1 cellular context compared by ENCODE assay signal in genomic region chr12:23504043-23504442, GRCh38.
TF ChIP-seq lines count a peak whose summit lies in the region.

No MANE protein-coding gene starts in this region.

TF ChIP-seq in GM23338, 12 proteins besides CTCF, POLR2A, EP300 and RAD21 (continued from another document):
- no peak for TF ChIP-seq REST (IDR thresholded peaks at IDR 0.05; ENCODE audit: unreplicated experiment)
- no peak for TF ChIP-seq ZNF462 (CRISPR knock-in tag; IDR thresholded peaks at IDR 0.05)
- no peak for TF ChIP-seq CREB1 (CRISPR knock-in tag; IDR thresholded peaks at IDR 0.05; ENCODE audit: low read depth)
- TF ChIP-seq JUNB (IDR thresholded peaks at IDR 0.05; ENCODE audit: unreplicated experiment), result no peak
- TF ChIP-seq STAT1 (IDR thresholded peaks at IDR 0.05; ENCODE audit: unreplicated experiment), result no peak
- no peak for TF ChIP-seq ZNF331 (CRISPR knock-in tag; IDR thresholded peaks at IDR 0.05; ENCODE audit: low read depth)
- no peak for TF ChIP-seq ETS1 (IDR thresholded peaks at IDR 0.05)
- no peak for TF ChIP-seq NANOG (IDR thresholded peaks at IDR 0.05; ENCODE audit: borderline replicate concordance)
- no peak for TF ChIP-seq EZH2phosphoT487 (IDR thresholded peaks at IDR 0.05; ENCODE audit: unreplicated experiment)
- no peak for TF ChIP-seq EZH2 (IDR thresholded peaks at IDR 0.05; ENCODE audit: low read depth, unreplicated experiment)
